ENCODE assay signal across 21 cellular contexts in genomic region chr4:20046179-20046578, GRCh38.
A peak's percentile ranks its signal among the peaks of the same experiment; 100 is the strongest.
DNase-seq lines count a peak whose midpoint lies in the region; ATAC-seq and TF ChIP-seq lines count a peak whose summit lies in the region.
"Had no signal": no experiment of that assay in that cellular context is flagged by ENCODE, and none has a peak within 500 bp of the region (broad histone marks: within the 10 kb centered on the region; RNA-seq: fewer than 3 reads in every experiment).

No MANE protein-coding gene starts in this region.

- DNase-seq in NCI-H226 = peak; percentile 2
- no peak for DNase-seq in chondrocyte (ENCODE audit: low spot score)
- DNase-seq in kidney glomerular epithelial cell (lab: John Stamatoyannopoulos, UW) = peak; percentile 10
- DNase-seq in osteocyte (ENCODE audit: extremely low spot score, unreplicated experiment) = no peak
- no peak for DNase-seq in left lung
- DNase-seq in stimulated activated CD4-positive, alpha-beta T cell treated with anti-CD3 and anti-CD28 coated beads, Interleukin-12 subunit alpha, Interleukin-12 subunit beta, amount 100 ng/mL, for 4 hours = no peak
- DNase-seq: ACHN; BE2C; C1 segment of cervical spinal cord; CD4-positive, CD25-positive, alpha-beta regulatory T cell; CD8-positive, alpha-beta memory T cell; COR-L47; DMS 273 treated with DMSO at 0.1 percent for 48 hours; DMS53; DND-41; KG1 had no signal

- H3K4me3 Mint-ChIP-seq in chondrocyte (ENCODE audit: unreplicated experiment) (no peak overlapping the region), osteocyte (ENCODE audit: unreplicated experiment) (no peak overlapping the region)
- H3K4me3 Mint-ChIP-seq: CD4-positive, CD25-positive, alpha-beta regulatory T cell; CD8-positive, alpha-beta memory T cell had no signal

- H3K9me3 Mint-ChIP-seq in chondrocyte (ENCODE audit: low read depth) = no peaks in the 10 kb centered on the region
- no peaks in the 10 kb centered on the region for H3K9me3 Mint-ChIP-seq in osteocyte (ENCODE audit: unreplicated experiment)

- intact Hi-C loops in left lung (cut with DNase I) = no loop called here

- H3K36me3 ChIP-seq in left lung = no peaks in the 10 kb centered on the region
- H3K36me3 ChIP-seq: BE2C had no signal

- no peak for TF ChIP-seq CTCF in chondrocyte (IDR thresholded peaks at IDR 0.05)
- no peak for TF ChIP-seq CTCF in osteocyte (IDR thresholded peaks at IDR 0.05)
- no peak for TF ChIP-seq CTCF in left lung (IDR thresholded peaks at IDR 0.05)

- H3K9me3 ChIP-seq in left lung = no peaks in the 10 kb centered on the region
- H3K9me3 ChIP-seq: BE2C had no signal

- H3K27me3 Mint-ChIP-seq in chondrocyte (ENCODE audit: low read depth) (no peaks in the 10 kb centered on the region), osteocyte (ENCODE audit: unreplicated experiment) (no peaks in the 10 kb centered on the region)
- H3K27me3 Mint-ChIP-seq: CD4-positive, CD25-positive, alpha-beta regulatory T cell; CD8-positive, alpha-beta memory T cell had no signal

- H3K36me3 Mint-ChIP-seq in chondrocyte (ENCODE audit: low read depth) = no peaks in the 10 kb centered on the region
- H3K36me3 Mint-ChIP-seq in osteocyte (ENCODE audit: unreplicated experiment) = no peaks in the 10 kb centered on the region
- H3K36me3 Mint-ChIP-seq: CD4-positive, CD25-positive, alpha-beta regulatory T cell; CD8-positive, alpha-beta memory T cell had no signal

- H3K27me3 ChIP-seq in left lung = no peaks in the 10 kb centered on the region
- H3K27me3 ChIP-seq: BE2C had no signal

- H3K27ac Mint-ChIP-seq in chondrocyte (ENCODE audit: unreplicated experiment) = peak overlapping the region; percentile 52
- H3K27ac Mint-ChIP-seq in osteocyte (ENCODE audit: unreplicated experiment) = peak overlapping the region; percentile 19
- H3K27ac Mint-ChIP-seq: CD8-positive, alpha-beta memory T cell had no signal

- H3K4me1 Mint-ChIP-seq in chondrocyte (ENCODE audit: low read depth) (peaks cover 52% of the 10 kb centered on the region), osteocyte (ENCODE audit: unreplicated experiment) (peaks cover 52% of the 10 kb centered on the region)
- H3K4me1 Mint-ChIP-seq: CD4-positive, CD25-positive, alpha-beta regulatory T cell; CD8-positive, alpha-beta memory T cell had no signal

- ATAC-seq in left lung = no peak
- ATAC-seq in GM18870 (IDR thresholded peaks at IDR 0.05; ENCODE audit: unreplicated experiment) = no peak
- ATAC-seq in HG02970 (IDR thresholded peaks at IDR 0.05; ENCODE audit: low FRiP score, unreplicated experiment) = no peak
- ATAC-seq: GM12878, HCT116, HepG2 had no signal

- no peak overlapping the region for H3K4me3 ChIP-seq in left lung
- H3K4me3 ChIP-seq: GM12878 had no signal

- no peaks in the 10 kb centered on the region for H3K4me1 ChIP-seq in left lung
- H3K4me1 ChIP-seq: BE2C had no signal

- no peak overlapping the region for H3K27ac ChIP-seq in left lung

Comparison
In these comparisons a context has a peak if more than half of its experiments do, and no peak if none do; other contexts are left out.
1. DNase-seq: peak in NCI-H226 (single experiment) and kidney glomerular epithelial cell (single experiment); none in chondrocyte (single experiment), osteocyte (single experiment), left lung (0 of 2) and stimulated activated CD4-positive, alpha-beta T cell treated with anti-CD3 and anti-CD28 coated beads, Interleukin-12 subunit alpha, Interleukin-12 subunit beta, amount 100 ng/mL, for 4 hours (single experiment).